9 cellular contexts compared by ENCODE assay signal in genomic region chr2:168192839-168193616, GRCh38. TPM values are rescaled to one million over a fixed set of nuclear protein-coding genes. Genes with fewer than 3 reads are reported as not detected.
A peak's percentile ranks its signal among the peaks of the same experiment; 100 is the strongest.
DNase-seq lines count a peak whose midpoint lies in the region; ATAC-seq and TF ChIP-seq lines count a peak whose summit lies in the region.
"Had no signal": no experiment of that assay in that cellular context is flagged by ENCODE, and none has a peak within 500 bp of the region (broad histone marks: within the 10 kb centered on the region; RNA-seq: fewer than 3 reads in every experiment).

No MANE protein-coding gene starts in this region.

- ATAC-seq in activated CD8-positive, alpha-beta T cell treated with anti-CD3 and anti-CD28 coated beads for 36 hours: peak; percentile 75
- ATAC-seq in memory B cell (ENCODE audit: low read depth) (peak; percentile 85), GM18520 (IDR thresholded peaks at IDR 0.05; ENCODE audit: unreplicated experiment) (no peak)

- peaks cover 7% of the 10 kb centered on the region for H3K36me3 Mint-ChIP-seq in activated CD8-positive, alpha-beta T cell treated with anti-CD3 and anti-CD28 coated beads for 36 hours (ENCODE audit: low read depth)
- peaks cover 2% of the 10 kb centered on the region for H3K36me3 Mint-ChIP-seq in memory B cell

- intact Hi-C loops in activated CD8-positive, alpha-beta T cell treated with anti-CD3 and anti-CD28 coated beads for 36 hours (cut with micrococcal nuclease): loop anchor here (2.0 kb wide), 2 partner anchors 26 to 54 kb away; partner anchors contain the start of gene STK39
- intact Hi-C loops in breast epithelium (cut with DNase I; ENCODE audit: low total_unique reads) (no loop called here), posterior vena cava (cut with DNase I) (no loop called here)

- no peak for TF ChIP-seq CTCF in activated CD8-positive, alpha-beta T cell treated with anti-CD3 and anti-CD28 coated beads for 36 hours (IDR thresholded peaks at IDR 0.05)
- TF ChIP-seq CTCF in breast epithelium (IDR thresholded peaks at IDR 0.05): no peak

- peaks cover 68% of the 10 kb centered on the region for H3K4me1 Mint-ChIP-seq in activated CD8-positive, alpha-beta T cell treated with anti-CD3 and anti-CD28 coated beads for 36 hours (ENCODE audit: low read depth)
- peaks cover 32% of the 10 kb centered on the region for H3K4me1 Mint-ChIP-seq in memory B cell

- H3K36me3 ChIP-seq in breast epithelium: no peaks in the 10 kb centered on the region
- H3K36me3 ChIP-seq: heart right ventricle had no signal

- no peaks in the 10 kb centered on the region for H3K27me3 Mint-ChIP-seq in activated CD8-positive, alpha-beta T cell treated with anti-CD3 and anti-CD28 coated beads for 36 hours
- H3K27me3 Mint-ChIP-seq in memory B cell: no peaks in the 10 kb centered on the region

- POLR2A ChIA-PET in activated CD8-positive, alpha-beta T cell treated with anti-CD3 and anti-CD28 coated beads for 36 hours (lab: Charles Lee): interaction anchor here (0.6 to 2.0 kb wide), 2 partner anchors 18 to 22 kb away, joined by 3 to 7 read pairs; no protein-coding TSS in a partner anchor

- H3K4me3 Mint-ChIP-seq in activated CD8-positive, alpha-beta T cell treated with anti-CD3 and anti-CD28 coated beads for 36 hours: peak overlapping the region; percentile 30
- peak overlapping the region; percentile 58 for H3K4me3 Mint-ChIP-seq in memory B cell

- TF ChIP-seq POLR2A in breast epithelium (IDR thresholded peaks at IDR 0.05): no peak

- no peaks in the 10 kb centered on the region for H3K9me3 Mint-ChIP-seq in activated CD8-positive, alpha-beta T cell treated with anti-CD3 and anti-CD28 coated beads for 36 hours
- no peaks in the 10 kb centered on the region for H3K9me3 Mint-ChIP-seq in memory B cell

- no peak overlapping the region for H3K4me3 ChIP-seq in breast epithelium
- H3K4me3 ChIP-seq: heart right ventricle had no signal

- no peaks in the 10 kb centered on the region for H3K9me3 ChIP-seq in breast epithelium
- H3K9me3 ChIP-seq: heart right ventricle had no signal

- CTCF ChIA-PET in activated CD8-positive, alpha-beta T cell treated with anti-CD3 and anti-CD28 coated beads for 36 hours (lab: Charles Lee): interaction anchor here (1.6 kb wide), 3 partner anchors 19 to 32 kb away, joined by 3 to 5 read pairs (median 5); no protein-coding TSS in a partner anchor

- no peaks in the 10 kb centered on the region for H3K4me1 ChIP-seq in breast epithelium

- peak; percentile 51 for DNase-seq in DMS79 (lab: John Stamatoyannopoulos, UW)
- peak; percentile 61 for DNase-seq in NCI-H1436 (lab: John Stamatoyannopoulos, UW)
- DNase-seq in activated CD8-positive, alpha-beta T cell treated with anti-CD3 and anti-CD28 coated beads for 36 hours: peak; percentile 63
- DNase-seq in memory B cell (ENCODE audit: low spot score in 2 of 2): peak in 1 of 2 donors; percentile 12
- DNase-seq in breast epithelium (ENCODE audit: low spot score in 2 of 2): no peak
- DNase-seq in NCI-H187 treated with DMSO at 0.1 percent for 48 hours (lab: John Stamatoyannopoulos, UW): no peak
- DNase-seq in posterior vena cava (ENCODE audit: low spot score): no peak
- DNase-seq: heart right ventricle had no signal

- H3K27me3 ChIP-seq in breast epithelium: no peaks in the 10 kb centered on the region
- H3K27me3 ChIP-seq: heart right ventricle had no signal

- peak overlapping the region in 1 of 2 donors; percentile 30 for H3K27ac ChIP-seq in breast epithelium

- peak overlapping the region; percentile 86 for H3K27ac Mint-ChIP-seq in activated CD8-positive, alpha-beta T cell treated with anti-CD3 and anti-CD28 coated beads for 36 hours
- H3K27ac Mint-ChIP-seq in memory B cell: peak overlapping the region; percentile 22

RNA-seq across cellular contexts. Expression of gene STK39, which starts 54.4 kb away (rescaled TPM):
- total RNA-seq in activated CD8-positive, alpha-beta T cell treated with anti-CD3 and anti-CD28 coated beads for 36 hours: 10 to 100 TPM; 32.8 to 33.9 TPM
- 10 to 100 TPM; 16.4 to 22.9 (median 19.2) TPM for total RNA-seq in breast epithelium
- 10 to 100 TPM; 16.3 to 20.2 TPM for total RNA-seq in posterior vena cava

Comparison
In these comparisons a context has a peak if more than half of its experiments do, and no peak if none do; other contexts are left out.
1. DNase-seq: peak in DMS79 (single experiment), NCI-H1436 (single experiment) and activated CD8-positive, alpha-beta T cell treated with anti-CD3 and anti-CD28 coated beads for 36 hours (single experiment); none in breast epithelium (0 of 2), NCI-H187 treated with DMSO at 0.1 percent for 48 hours (single experiment) and posterior vena cava (single experiment).